8 cellular contexts compared by ENCODE assay signal in genomic region chr17:36534881-36535668, GRCh38. TPM values are rescaled to one million over a fixed set of nuclear protein-coding genes. Genes with fewer than 3 reads are reported as not detected.
DNase-seq lines count a peak whose midpoint lies in the region; ATAC-seq, FAIRE-seq and TF ChIP-seq lines count a peak whose summit lies in the region.

A gene with protein sequence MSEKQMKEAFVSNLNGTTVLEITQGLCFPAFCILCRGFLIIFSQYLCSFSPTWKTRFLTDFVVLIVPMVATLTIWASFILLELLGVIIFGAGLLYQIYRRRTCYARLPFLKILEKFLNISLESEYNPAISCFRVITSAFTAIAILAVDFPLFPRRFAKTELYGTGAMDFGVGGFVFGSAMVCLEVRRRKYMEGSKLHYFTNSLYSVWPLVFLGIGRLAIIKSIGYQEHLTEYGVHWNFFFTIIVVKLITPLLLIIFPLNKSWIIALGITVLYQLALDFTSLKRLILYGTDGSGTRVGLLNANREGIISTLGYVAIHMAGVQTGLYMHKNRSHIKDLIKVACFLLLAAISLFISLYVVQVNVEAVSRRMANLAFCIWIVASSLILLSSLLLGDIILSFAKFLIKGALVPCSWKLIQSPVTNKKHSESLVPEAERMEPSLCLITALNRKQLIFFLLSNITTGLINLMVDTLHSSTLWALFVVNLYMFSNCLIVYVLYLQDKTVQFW (plus strand): TSS chr17:36534987. CDS start chr17:36537102, 2,115 bp downstream.

- H3K9me3 ChIP-seq in adrenal gland (replicated peaks in 1 of 3) (no peaks in the 10 kb centered on the region), prostate gland (no peaks in the 10 kb centered on the region)

- no peak for FAIRE-seq in GM12892 (lab: Jason Lieb, UNC)

- DNase-seq in GM12892 (ENCODE audit: insufficient read length) = peak; percentile 85
- peak; percentile 85 for DNase-seq in NCI-H146 treated with DMSO at 0.1 percent for 48 hours (lab: John Stamatoyannopoulos, UW; ENCODE audit: unreplicated experiment)
- peak; percentile 84 to 91 (median 86) for DNase-seq in adrenal gland
- peak; percentile 93 for DNase-seq in left cardiac atrium
- DNase-seq in prostate gland (ENCODE audit: low spot score) = peak; percentile 77
- peak; percentile 90 for DNase-seq in ureter (ENCODE audit: low spot score)

- WGBS in adrenal gland, 4 donors = 0 to 1% (median 1%) methylated on average over 10 to 82 of the region's 82 CpGs; no CpG with 5 or more reads in 1 of the 4 donors
- WGBS in prostate gland = 1% methylated on average over 80 of the region's 82 CpGs

- H3K27ac ChIP-seq in adrenal gland = peak within 1 kb of the TSS; percentile 83 to 97 (median 94)
- H3K27ac ChIP-seq in prostate gland = peak within 1 kb of the TSS; percentile 91 to 95

- ATAC-seq in HG02840 (IDR thresholded peaks at IDR 0.05; ENCODE audit: low FRiP score, unreplicated experiment) = peak; percentile 74
- peak; percentile 95 to 97 for ATAC-seq in left cardiac atrium

- intact Hi-C loops in T-helper 1 cell treated with Interleukin-12 subunit alpha and Interleukin-12 subunit beta and Interleukin-4 antibody, amounts not matched to agents 30 ng/mL and 1 ng/mL, for 36 hours (cut with micrococcal nuclease) = loop anchor here (1.0 to 5.0 kb wide), 7 partner anchors 9 to 452 kb away; partner anchors contain the start of genes DHRS11, GGNBP2, MRM1 and ZNHIT3
- intact Hi-C loops in adrenal gland (cut with DNase I) (no loop called here), left cardiac atrium (cut with DNase I) (loop anchor here in 1 of 2 donors (5.0 kb wide), 1 partner anchor 57 kb away; the partner anchor contains the start of gene DHRS11), prostate gland (cut with DNase I) (loop anchor here (5.0 to 10.0 kb wide), 2 partner anchors 48 to 820 kb away; partner anchors contain the start of gene ZNHIT3)

- H3K36me3 ChIP-seq in adrenal gland (replicated peaks in 1 of 2) (peaks cover 0 to 20% of the 10 kb centered on the region in 2 donors), prostate gland (no peaks in the 10 kb centered on the region)

- TF ChIP-seq CTCF in adrenal gland (IDR thresholded peaks at IDR 0.05) (peak in 2 of 6 experiments; percentile 4 to 10), prostate gland (IDR thresholded peaks at IDR 0.05) (peak in 2 of 4 experiments; percentile 18 to 28)

- H3K27me3 ChIP-seq in adrenal gland (no peaks in the 10 kb centered on the region), prostate gland (replicated peaks; ENCODE audit: insufficient read depth) (no peaks in the 10 kb centered on the region)

- peaks cover 7 to 13% of the 10 kb centered on the region in 2 donors for H3K4me1 ChIP-seq in adrenal gland (replicated peaks in 1 of 2)
- H3K4me1 ChIP-seq in prostate gland (replicated peaks) = peaks cover 5% of the 10 kb centered on the region

- H3K4me3 ChIP-seq in adrenal gland (peak within 1 kb of the TSS; percentile 58 to 89 (median 73)), prostate gland (peak within 1 kb of the TSS; percentile 80 to 85)

- TF ChIP-seq POLR2A in GM12892 (IDR thresholded peaks at IDR 0.05; ENCODE audit: low read depth, low read length) (peak; percentile 99), adrenal gland (IDR thresholded peaks at IDR 0.05) (peak; percentile 74 to 83), prostate gland (IDR thresholded peaks at IDR 0.05) (peak; percentile 45)

RNA-seq across cellular contexts. Expression of the gene that starts here (rescaled TPM):
- 10.2 TPM for polyA plus RNA-seq in GM12892 (2012; ENCODE audit: missing spikeins)
- 14.4 and 15.8 TPM in 2 replicates for total RNA-seq in T-helper 1 cell treated with Interleukin-12 subunit alpha and Interleukin-12 subunit beta and Interleukin-4 antibody, amounts not matched to agents 30 ng/mL and 1 ng/mL, for 36 hours
- total RNA-seq in adrenal gland (10 to 100 TPM in 1 of 8 donors, 1 to 10 TPM in 7; 1.7 to 13.2 (median 5.2) TPM), left cardiac atrium (1 to 10 TPM; 5.7 to 9.9 TPM), prostate gland (1 to 10 TPM; 6.4 to 7.1 TPM), ureter (17.2 TPM)
- 10 to 100 TPM in 1 of 3 donors, 1 to 10 TPM in 2; 2.4 to 14.6 (median 3.0) TPM for polyA plus RNA-seq in adrenal gland

Comparison
In these comparisons a context has a peak if more than half of its experiments do, and no peak if none do; other contexts are left out.
1. Peak in every context shown above with its lines: DNase-seq, ATAC-seq, H3K4me3 ChIP-seq and H3K27ac ChIP-seq.
2. POLR2A ChIP-seq: peak in every context shown above with its lines; median percentile 99 in GM12892; 78 in adrenal gland; 45 in prostate gland.
3. intact Hi-C loops: an anchor here in T-helper 1 cell treated with Interleukin-12 subunit alpha and Interleukin-12 subunit beta and Interleukin-4 antibody, amounts not matched to agents 30 ng/mL and 1 ng/mL, for 36 hours (1.0 to 5.0 kb wide) and prostate gland (5.0 to 10.0 kb wide); none called in adrenal gland.